In genomic region chr14:91835197-91835919, GRCh38 we compare ENCODE assay signal across 10 cellular contexts. TPM values are rescaled to one million over a fixed set of nuclear protein-coding genes. Genes with fewer than 3 reads are reported as not detected.
DNase-seq lines count a peak whose midpoint lies in the region; ATAC-seq and TF ChIP-seq lines count a peak whose summit lies in the region.
"Had no signal": no experiment of that assay in that cellular context is flagged by ENCODE, and none has a peak within 500 bp of the region (broad histone marks: within the 10 kb centered on the region; RNA-seq: fewer than 3 reads in every experiment).

No MANE protein-coding gene starts in this region.

- H3K79me1 ChIP-seq in mesenchymal stem cell (replicated peaks; ENCODE audit: low read length, poor library complexity, severe bottlenecking) = no peaks in the 10 kb centered on the region

- H3K4me1 Mint-ChIP-seq in activated naive CD8-positive, alpha-beta T cell treated with anti-CD3 and anti-CD28 coated beads, Interleukin-2, amount 50 U/mL, for 24 hours = peaks cover 68% of the 10 kb centered on the region

- no peak overlapping the region for H2BK15ac ChIP-seq in mesenchymal stem cell (ENCODE audit: low read depth, poor library complexity, severe bottlenecking)

- peak overlapping the region; percentile 86 for H3K4me2 ChIP-seq in mesenchymal stem cell (ENCODE audit: low read length, poor library complexity, severe bottlenecking)

- H3K4ac ChIP-seq in mesenchymal stem cell (ENCODE audit: low read depth in 1 of 2, low read length in 2 of 2) = no peak overlapping the region

- H2AK5ac ChIP-seq in mesenchymal stem cell (ENCODE audit: low read length, severe bottlenecking) = no peak overlapping the region

- H3K27me3 ChIP-seq in mesenchymal stem cell (ENCODE audit: control insufficient read depth in 1 of 2, insufficient read depth in 1 of 2, low read length in 2 of 2) (peaks cover 29 to 53% of the 10 kb centered on the region in 2 experiments), brain microvascular endothelial cell (replicated peaks) (peaks cover 28% of the 10 kb centered on the region)
- H3K27me3 ChIP-seq: SJSA1 had no signal

- no peak overlapping the region for H3K14ac ChIP-seq in mesenchymal stem cell (ENCODE audit: low read length in 2 of 2)

- peaks cover 4% of the 10 kb centered on the region for H3K9me3 Mint-ChIP-seq in activated naive CD8-positive, alpha-beta T cell treated with anti-CD3 and anti-CD28 coated beads, Interleukin-2, amount 50 U/mL, for 24 hours

- H3K27me3 Mint-ChIP-seq in activated naive CD8-positive, alpha-beta T cell treated with anti-CD3 and anti-CD28 coated beads, Interleukin-2, amount 50 U/mL, for 24 hours = no peaks in the 10 kb centered on the region

- H2BK5ac ChIP-seq in mesenchymal stem cell (ENCODE audit: low read depth, low read length, poor library complexity, severe bottlenecking) = no peak overlapping the region

- H3K36me3 Mint-ChIP-seq in activated naive CD8-positive, alpha-beta T cell treated with anti-CD3 and anti-CD28 coated beads, Interleukin-2, amount 50 U/mL, for 24 hours (ENCODE audit: low read depth) = peaks cover under 1% of the 10 kb centered on the region

- no peak overlapping the region for H2BK120ac ChIP-seq in mesenchymal stem cell (ENCODE audit: low read depth, low read length)

- WGBS in mesenchymal stem cell = 10% methylated on average over 17 of the region's 19 CpGs

- TF ChIP-seq CTCF in brain microvascular endothelial cell (IDR thresholded peaks at IDR 0.05; ENCODE audit: low read depth, low read length, missing control alignments) = no peak

- in situ Hi-C loops in brain microvascular endothelial cell (cut with HindIII; ENCODE audit: low pct_ligation_motif_present, low sequenced_read_pairs) = no loop called here

- H3K27ac ChIP-seq in mesenchymal stem cell (ENCODE audit: low read length, poor library complexity, severe bottlenecking) = no peak overlapping the region
- H3K27ac ChIP-seq in brain microvascular endothelial cell = no peak overlapping the region
- H3K27ac ChIP-seq: neutrophil, SJSA1 had no signal

- peak overlapping the region; percentile 45 for H3K27ac Mint-ChIP-seq in activated naive CD8-positive, alpha-beta T cell treated with anti-CD3 and anti-CD28 coated beads, Interleukin-2, amount 50 U/mL, for 24 hours

- no peak overlapping the region for H4K8ac ChIP-seq in mesenchymal stem cell (ENCODE audit: low read length)

- H4K91ac ChIP-seq in mesenchymal stem cell (ENCODE audit: low read length) = no peak overlapping the region

- H3K4me3 Mint-ChIP-seq in activated naive CD8-positive, alpha-beta T cell treated with anti-CD3 and anti-CD28 coated beads, Interleukin-2, amount 50 U/mL, for 24 hours = peak overlapping the region; percentile 89

- H3K23ac ChIP-seq in mesenchymal stem cell (ENCODE audit: low read length in 2 of 2) = no peak overlapping the region

- H3K36me3 ChIP-seq in mesenchymal stem cell (ENCODE audit: control insufficient read depth in 1 of 2, insufficient read depth in 2 of 2, low read depth in 1 of 2, low read length in 2 of 2) (no peaks in the 10 kb centered on the region), brain microvascular endothelial cell (replicated peaks) (no peaks in the 10 kb centered on the region)
- H3K36me3 ChIP-seq: neutrophil, SJSA1 had no signal

- no peak overlapping the region for H2AFZ ChIP-seq in mesenchymal stem cell (ENCODE audit: low read depth, low read length)

- H3K9ac ChIP-seq in mesenchymal stem cell (ENCODE audit: low read length) = no peak overlapping the region

- H3K4me1 ChIP-seq in mesenchymal stem cell (ENCODE audit: control insufficient read depth, insufficient read depth, low read depth, low read length) = peaks cover 10% of the 10 kb centered on the region
- H3K4me1 ChIP-seq: SJSA1 had no signal

- no peak overlapping the region for H3K4me3 ChIP-seq in mesenchymal stem cell (ENCODE audit: insufficient read depth in 1 of 2, low read depth in 1 of 2, low read length in 2 of 2)
- H3K4me3 ChIP-seq in brain microvascular endothelial cell (ENCODE audit: low read depth, low read length) = no peak overlapping the region
- H3K4me3 ChIP-seq: SJSA1 had no signal

- H3K18ac ChIP-seq in mesenchymal stem cell (ENCODE audit: low read depth in 1 of 2, low read length in 2 of 2) = no peak overlapping the region

- no peaks in the 10 kb centered on the region for H3K9me3 ChIP-seq in mesenchymal stem cell (ENCODE audit: control insufficient read depth, low read length)
- H3K9me3 ChIP-seq: neutrophil, SJSA1 had no signal

- H2BK12ac ChIP-seq in mesenchymal stem cell (ENCODE audit: low read length in 2 of 2) = no peak overlapping the region

- DNase-seq in DMS 273 (lab: John Stamatoyannopoulos, UW; ENCODE audit: unreplicated experiment) (peak; percentile 37), DMS 273 treated with DMSO at 0.1 percent for 48 hours (lab: John Stamatoyannopoulos, UW) (no peak), mesenchymal stem cell (no peak), NCI-H2107 treated with DMSO at 0.1 percent for 48 hours (lab: John Stamatoyannopoulos, UW; ENCODE audit: unreplicated experiment) (no peak), Ammon's horn (ENCODE audit: low spot score) (no peak), brain microvascular endothelial cell (no peak)
- peak; percentile 14 for DNase-seq in activated naive CD8-positive, alpha-beta T cell treated with anti-CD3 and anti-CD28 coated beads, Interleukin-2, amount 50 U/mL, for 24 hours

- peak; percentile 27 for ATAC-seq in HG03045 (IDR thresholded peaks at IDR 0.05; ENCODE audit: unreplicated experiment)
- peak; percentile 29 for ATAC-seq in activated naive CD8-positive, alpha-beta T cell treated with anti-CD3 and anti-CD28 coated beads, Interleukin-2, amount 50 U/mL, for 24 hours

RNA-seq across cellular contexts. Expression of gene TC2N, which starts 32.0 kb away (rescaled TPM):
- 0.07 TPM for polyA plus RNA-seq in mesenchymal stem cell (2013, experiment 1 of 2)
- polyA plus RNA-seq in mesenchymal stem cell (2013, experiment 2 of 2) = 0.05 TPM

Comparison
In these comparisons a context has a peak if more than half of its experiments do, and no peak if none do; other contexts are left out.
1. DNase-seq: peak in DMS 273 (single experiment) and activated naive CD8-positive, alpha-beta T cell treated with anti-CD3 and anti-CD28 coated beads, Interleukin-2, amount 50 U/mL, for 24 hours (single experiment); none in DMS 273 treated with DMSO at 0.1 percent for 48 hours (single experiment), mesenchymal stem cell (single experiment), NCI-H2107 treated with DMSO at 0.1 percent for 48 hours (single experiment), Ammon's horn (single experiment) and brain microvascular endothelial cell (single experiment).